Comparison of ENCODE assay signal across 11 cellular contexts in the genomic region with DNA sequence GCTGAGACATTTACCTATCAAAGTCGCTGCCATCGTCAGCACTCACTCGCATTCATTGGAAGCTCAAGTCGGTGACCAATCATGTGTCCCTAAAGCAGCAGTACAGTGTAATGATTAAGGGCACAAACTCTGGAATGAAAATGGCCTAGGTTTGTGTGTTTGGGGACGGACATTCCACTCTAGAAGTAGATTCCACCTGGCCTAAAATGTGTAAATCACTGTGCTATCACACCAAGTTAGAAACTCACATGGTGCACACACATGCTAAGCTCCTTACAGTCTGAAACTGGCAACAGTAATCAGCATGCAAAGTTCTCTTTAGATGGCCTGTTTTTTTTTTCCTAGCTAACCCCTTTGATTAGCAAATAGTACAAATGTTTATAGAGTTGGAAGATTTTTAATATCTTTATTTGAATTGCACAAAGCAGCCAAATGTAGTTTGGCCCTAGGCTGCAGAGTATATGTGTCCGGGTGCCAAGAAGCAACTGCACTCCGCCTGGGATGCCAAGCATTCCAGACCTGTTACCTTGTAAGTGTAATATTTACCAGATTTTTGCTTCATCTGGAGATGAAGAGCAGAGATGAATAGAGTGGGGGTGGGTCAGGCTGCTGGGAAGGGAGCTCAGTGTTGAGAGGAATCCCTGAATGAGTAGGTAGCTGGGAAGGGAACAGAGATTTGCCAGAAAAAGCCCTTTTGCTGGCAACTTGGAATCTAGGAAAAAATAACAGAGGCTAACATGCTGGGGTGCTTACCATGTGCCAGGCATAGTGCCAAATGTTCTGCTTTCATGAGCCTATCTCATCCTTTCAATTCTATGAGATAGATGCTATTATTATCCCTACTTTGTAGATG. TPM values are rescaled to one million over a fixed set of nuclear protein-coding genes. Genes with fewer than 3 reads are reported as not detected.
DNase-seq lines count a peak whose midpoint lies in the region; ATAC-seq and TF ChIP-seq lines count a peak whose summit lies in the region.
"Had no signal": no experiment of that assay in that cellular context is flagged by ENCODE, and none has a peak within 500 bp of the region (broad histone marks: within the 10 kb centered on the region; RNA-seq: fewer than 3 reads in every experiment).

No MANE protein-coding gene starts in this region.

- no peaks in the 10 kb centered on the region for H3K27me3 Mint-ChIP-seq in Caco-2 (ENCODE audit: insufficient read depth, unreplicated experiment)
- no peaks in the 10 kb centered on the region for H3K27me3 Mint-ChIP-seq in mesothelial cell of epicardium (ENCODE audit: low read depth)

- H3K36me3 Mint-ChIP-seq in Caco-2 (ENCODE audit: insufficient read depth, unreplicated experiment) = no peaks in the 10 kb centered on the region
- no peaks in the 10 kb centered on the region for H3K36me3 Mint-ChIP-seq in mesothelial cell of epicardium
- H3K36me3 Mint-ChIP-seq: activated naive CD4-positive, alpha-beta T cell treated with anti-CD3 and anti-CD28 coated beads, Interleukin-2, amount 50 U/mL, for 24 hours; immature natural killer cell had no signal

- H3K4me1 Mint-ChIP-seq in Caco-2 (ENCODE audit: low read depth, unreplicated experiment) (peaks cover 30% of the 10 kb centered on the region), mesothelial cell of epicardium (peaks cover 73% of the 10 kb centered on the region)

- no peaks in the 10 kb centered on the region for H3K9me3 Mint-ChIP-seq in Caco-2 (ENCODE audit: unreplicated experiment)
- no peaks in the 10 kb centered on the region for H3K9me3 Mint-ChIP-seq in mesothelial cell of epicardium
- H3K9me3 Mint-ChIP-seq: activated naive CD4-positive, alpha-beta T cell treated with anti-CD3 and anti-CD28 coated beads, Interleukin-2, amount 50 U/mL, for 24 hours had no signal

- H3K36me3 ChIP-seq in Caco-2 (ENCODE audit: control insufficient read depth, insufficient read depth, low read length) = no peaks in the 10 kb centered on the region

- H3K4me3 ChIP-seq in Caco-2 (ENCODE audit: low read depth, low read length) = no peak overlapping the region

- peaks cover 49% of the 10 kb centered on the region for H3K4me1 ChIP-seq in Caco-2

- no peaks in the 10 kb centered on the region for H3K27me3 ChIP-seq in Caco-2 (replicated peaks; ENCODE audit: control insufficient read depth, insufficient read depth, low read length)

- CTCF ChIA-PET in Caco-2 (lab: Charles Lee) = interaction anchor here (1.0 to 2.0 kb wide), 3 partner anchors 14 to 41 kb away, joined by 3 to 7 read pairs (median 5); a partner anchor contains a TSS

- no TSS peak for BruUV-seq in Caco-2 (replicated peaks; lab: Mats Ljungman, UMichigan)

- POLR2A ChIA-PET in Caco-2 (lab: Charles Lee) = interaction anchor here (0.5 to 2.1 kb wide), 7 partner anchors 8 to 1391 kb away, joined by 3 to 9 read pairs (median 5); no protein-coding TSS in a partner anchor

- H3K9me3 ChIP-seq in Caco-2 = 0 out of 2 replicates have a peak, but pooled peaks cover 2% of the 10 kb centered on the region

- H3K27ac Mint-ChIP-seq in Caco-2 (ENCODE audit: unreplicated experiment) (peak overlapping the region; percentile 89), mesothelial cell of epicardium (peak overlapping the region; percentile 97)
- H3K27ac Mint-ChIP-seq: activated naive CD4-positive, alpha-beta T cell treated with anti-CD3 and anti-CD28 coated beads, Interleukin-2, amount 50 U/mL, for 24 hours; immature natural killer cell had no signal

- intact Hi-C loops in Caco-2 (cut with micrococcal nuclease; ENCODE audit: unreplicated experiment) = loop anchor here (1.0 to 2.0 kb wide), 3 partner anchors 13 to 36 kb away; a partner anchor contains a TSS

- H3K4me3 Mint-ChIP-seq in Caco-2 (ENCODE audit: unreplicated experiment) (peak overlapping the region; percentile 20), mesothelial cell of epicardium (no peak overlapping the region)
- H3K4me3 Mint-ChIP-seq: activated naive CD4-positive, alpha-beta T cell treated with anti-CD3 and anti-CD28 coated beads, Interleukin-2, amount 50 U/mL, for 24 hours; immature natural killer cell had no signal

- no peak for ATAC-seq in GM21717 (IDR thresholded peaks at IDR 0.05; ENCODE audit: unreplicated experiment)

- peak; percentile 79 to 82 for DNase-seq in Caco-2
- DNase-seq in NCI-H1105 (lab: John Stamatoyannopoulos, UW) = peak; percentile 34
- DNase-seq in dedifferentiated amniotic fluid mesenchymal stem cell (ENCODE audit: extremely low spot score) = peak; percentile 24
- DNase-seq in mesothelial cell of epicardium (ENCODE audit: low spot score in 2 of 2, unreplicated experiment in 2 of 2) = peak; percentile 32 to 55
- DNase-seq in stimulated activated CD4-positive, alpha-beta T cell treated with anti-CD3 and anti-CD28 coated beads, Interleukin-2, amount 100 ng/mL, for 24 hours = no peak
- no peak for DNase-seq in activated gamma-delta T cell (lab: John Stamatoyannopoulos, UW)
- DNase-seq in iPS-NIHi7 (ENCODE audit: extremely low spot score) = no peak
- DNase-seq: H7, immature natural killer cell had no signal

- TF ChIP-seq CTCF in Caco-2 (IDR thresholded peaks at IDR 0.05; ENCODE audit: insufficient read depth in 1 of 2, low read depth in 1 of 2, low read length in 1 of 2, severe bottlenecking in 1 of 2, unreplicated experiment in 1 of 2) (no peak), mesothelial cell of epicardium (IDR thresholded peaks at IDR 0.05; ENCODE audit: unreplicated experiment) (no peak)

RNA-seq across cellular contexts. Expression of a gene that starts 35.2 kb away (rescaled TPM):
- 12.7 and 14.2 TPM in 2 replicates for total RNA-seq in Caco-2 (2022)
- 45.3 to 51.0 TPM (median 50.6 TPM) in 3 replicates for total RNA-seq in mesothelial cell of epicardium

Comparison
In these comparisons a context has a peak if more than half of its experiments do, and no peak if none do; other contexts are left out.
1. DNase-seq: peak in Caco-2 (2 of 2), NCI-H1105 (single experiment), dedifferentiated amniotic fluid mesenchymal stem cell (single experiment) and mesothelial cell of epicardium (2 of 2); none in stimulated activated CD4-positive, alpha-beta T cell treated with anti-CD3 and anti-CD28 coated beads, Interleukin-2, amount 100 ng/mL, for 24 hours (0 of 2), activated gamma-delta T cell (single experiment) and iPS-NIHi7 (single experiment).